1 cellular context compared by ENCODE assay signal in the genomic region with DNA sequence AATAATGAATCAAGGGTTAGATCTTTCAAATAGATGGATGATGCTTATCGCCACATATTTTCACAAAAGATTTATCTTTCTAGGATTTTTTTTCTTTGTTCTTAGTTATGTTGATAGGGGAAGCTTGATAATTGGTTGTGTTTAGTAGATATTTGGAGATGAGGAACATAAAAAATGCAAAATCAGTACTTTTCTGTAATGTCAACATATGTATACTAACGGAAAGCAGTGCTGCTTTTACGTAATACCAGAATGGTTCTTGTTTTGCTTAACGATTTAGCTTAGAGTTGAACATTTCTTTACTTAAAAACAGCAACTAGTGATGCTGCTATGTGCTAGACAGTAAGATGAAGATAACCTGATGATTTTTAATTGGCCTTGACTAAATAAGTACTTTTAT.
TF ChIP-seq lines count a peak whose summit lies in the region.

No MANE protein-coding gene starts in this region.

TF ChIP-seq in A549, 52 proteins besides CTCF, POLR2A, EP300 and RAD21 (continued from another document):
- no peak for TF ChIP-seq RCOR1 (IDR thresholded peaks at IDR 0.05; ENCODE audit: low read depth, low read length)
